In the genomic region with DNA sequence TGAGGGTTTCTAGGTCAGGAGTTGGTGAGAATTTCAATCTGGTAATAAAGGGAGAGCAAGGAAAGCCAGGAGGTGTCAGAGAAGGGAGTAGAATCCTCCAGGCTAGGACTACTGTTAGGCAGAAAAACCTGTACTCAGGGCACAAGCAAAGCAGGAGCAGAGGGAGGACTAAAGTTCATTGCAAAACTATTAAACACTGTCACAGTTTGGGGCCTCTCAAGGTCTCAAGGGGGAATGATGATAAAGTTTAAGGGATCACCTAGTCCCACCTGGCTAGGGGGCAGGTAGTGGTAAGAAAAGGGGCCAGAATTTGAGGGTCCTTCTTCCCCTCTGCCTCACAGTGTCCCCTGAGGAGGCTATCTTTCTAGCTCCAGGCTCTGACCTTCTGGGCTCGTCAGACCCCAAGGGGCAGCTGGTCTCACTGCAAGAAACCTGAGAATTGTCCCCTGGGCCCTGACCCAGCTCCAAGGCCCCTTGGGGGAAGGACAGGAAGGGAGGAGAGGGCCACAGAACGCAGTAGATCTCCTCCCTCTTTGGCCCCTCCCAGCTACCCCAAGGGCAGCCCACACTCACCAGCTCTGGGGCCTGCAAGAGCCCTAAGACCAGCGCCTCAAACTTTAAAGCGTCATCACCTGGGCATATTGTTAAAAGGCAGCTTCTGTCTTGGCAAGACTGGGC, we compare ENCODE assay signal across 8 cellular contexts. TPM values are rescaled to one million over a fixed set of nuclear protein-coding genes. Genes with fewer than 3 reads are reported as not detected.
DNase-seq lines count a peak whose midpoint lies in the region; ATAC-seq lines count a peak whose summit lies in the region.

No MANE protein-coding gene starts in this region.

- H3K27ac ChIP-seq in stomach smooth muscle (ENCODE audit: low read length), result peak overlapping the region; percentile 87

- no peaks in the 10 kb centered on the region for H3K27me3 ChIP-seq in NT2/D1 (ENCODE audit: insufficient read depth, insufficient read length)
- H3K27me3 ChIP-seq in stomach smooth muscle (ENCODE audit: control insufficient read depth in 1 of 2, insufficient read depth in 2 of 2, low read length in 2 of 2), result no peaks in the 10 kb centered on the region

- H3K4me3 ChIP-seq in NT2/D1 (ENCODE audit: insufficient read length, low read depth), result peak overlapping the region; percentile 55
- H3K4me3 ChIP-seq in stomach smooth muscle (ENCODE audit: low read length in 2 of 2), result peak overlapping the region; percentile 93 to 94

- intact Hi-C loops in left colon (cut with DNase I, micrococcal nuclease), result no loop called here

- H3K4me1 ChIP-seq in NT2/D1 (ENCODE audit: insufficient read depth, insufficient read length), result no peaks in the 10 kb centered on the region
- H3K4me1 ChIP-seq in stomach smooth muscle (ENCODE audit: control insufficient read depth, insufficient read depth, low read length), result peaks cover 54% of the 10 kb centered on the region

- DNase-seq in NT2/D1 (ENCODE audit: low read depth, low spot score) (no peak), amniotic epithelial cell (ENCODE audit: low read depth) (peak; percentile 61), left colon (peak; percentile 47 to 74), AML-193 (lab: John Stamatoyannopoulos, UW) (no peak), NCI-H1048 (lab: John Stamatoyannopoulos, UW) (no peak)

- no peaks in the 10 kb centered on the region for H3K9me3 ChIP-seq in NT2/D1 (ENCODE audit: insufficient read depth, low read length)
- no peaks in the 10 kb centered on the region for H3K9me3 ChIP-seq in stomach smooth muscle (ENCODE audit: control insufficient read depth in 2 of 2, low read length in 2 of 2)

- no peaks in the 10 kb centered on the region for H3K36me3 ChIP-seq in NT2/D1 (ENCODE audit: insufficient read depth, insufficient read length, low read length)
- peaks cover 0 to 2% of the 10 kb centered on the region in 2 donors for H3K36me3 ChIP-seq in stomach smooth muscle (ENCODE audit: control insufficient read depth in 2 of 2, insufficient read depth in 2 of 2, low read length in 2 of 2)

- H3K9ac ChIP-seq in NT2/D1 (ENCODE audit: insufficient read length, low read depth) (peak overlapping the region; percentile 85), stomach smooth muscle (ENCODE audit: low read length in 2 of 2) (peak overlapping the region; percentile 90 to 93)

- ATAC-seq in GM18502 (IDR thresholded peaks at IDR 0.05; ENCODE audit: poor library complexity, unreplicated experiment) (peak; percentile 73), HG02571 (IDR thresholded peaks at IDR 0.05; ENCODE audit: unreplicated experiment) (peak; percentile 71), left colon (peak; percentile 47)

RNA-seq across cellular contexts. Expression of gene CCDC69, which starts 1.0 kb away (rescaled TPM):
- total RNA-seq in left colon, result 10 to 100 TPM in 1 of 2 donors, 1 to 10 TPM in 1; 7.1 to 29.0 TPM

RNA-seq across cellular contexts. Expression of gene GM2A, which starts 30.1 kb away (rescaled TPM):
- 10 to 100 TPM; 19.0 to 28.1 TPM for total RNA-seq in left colon

Comparison
In these comparisons a context has a peak if more than half of its experiments do, and no peak if none do; other contexts are left out.
1. DNase-seq: peak in amniotic epithelial cell (single experiment) and left colon (2 of 2); none in NT2/D1 (single experiment), AML-193 (0 of 2) and NCI-H1048 (single experiment).
2. Peak in every context shown above with its lines, with median percentiles within 50 percentile points of each other: ATAC-seq.